8 cellular contexts compared by ENCODE assay signal in genomic region chr4:25913056-25913850, GRCh38. TPM values are rescaled to one million over a fixed set of nuclear protein-coding genes. Genes with fewer than 3 reads are reported as not detected.
DNase-seq lines count a peak whose midpoint lies in the region; ATAC-seq and TF ChIP-seq lines count a peak whose summit lies in the region.

No MANE protein-coding gene starts in this region.

- dilution Hi-C loops in IMR-90 (cut with HindIII; ENCODE audit: low sequenced_read_pairs, unreplicated experiment): no loop called here

- in situ Hi-C loops in IMR-90 (cut with MboI; ENCODE audit: low sequenced_read_pairs): no loop called here

- H2AK9ac ChIP-seq in IMR-90 (replicated peaks; ENCODE audit: low read depth, low read length, poor library complexity): peak overlapping the region; percentile 77

- H2AFZ ChIP-seq in IMR-90 (replicated peaks; ENCODE audit: low read length, poor library complexity) (peak overlapping the region; percentile 94), neuronal stem cell (ENCODE audit: low read length) (peak overlapping the region; percentile 98)

- H3K9ac ChIP-seq in IMR-90 (ENCODE audit: low read depth, low read length): peak overlapping the region; percentile 85
- H3K9ac ChIP-seq in neuronal stem cell (ENCODE audit: low read depth, low read length, poor library complexity): no peak overlapping the region

- POLR2A ChIA-PET in IMR-90 (lab: Charles Lee; ENCODE audit: unreplicated experiment): interaction anchor here (1.0 kb wide), 1 partner anchor 8 kb away, joined by 3 read pairs; no protein-coding TSS in a partner anchor

- H4K5ac ChIP-seq in IMR-90 (ENCODE audit: low read depth, low read length): peak overlapping the region; percentile 21

- peak overlapping the region; percentile 93 for H3K14ac ChIP-seq in IMR-90 (replicated peaks; ENCODE audit: low read depth, low read length)
- no peak overlapping the region for H3K14ac ChIP-seq in neuronal stem cell (ENCODE audit: low read length)

- peak overlapping the region; percentile 89 for H3K56ac ChIP-seq in IMR-90 (ENCODE audit: extremely low read depth, insufficient read depth, low read length)

- 0 out of 2 replicates have a peak overlapping the region, but pooled peaks have one; percentile 53 for H2BK20ac ChIP-seq in IMR-90 (ENCODE audit: low read depth, low read length)

- no peak overlapping the region for H2BK12ac ChIP-seq in neuronal stem cell (ENCODE audit: low read length)

- peaks cover 10 to 21% of the 10 kb centered on the region in 2 experiments; a peak in 3 of 4 replicates for H3K79me1 ChIP-seq in IMR-90 (ENCODE audit: low read depth in 1 of 2, low read length in 2 of 2)
- no peaks in the 10 kb centered on the region for H3K79me1 ChIP-seq in neuronal stem cell (ENCODE audit: low read depth, low read length)

- H3K4me2 ChIP-seq in IMR-90 (ENCODE audit: low read depth, low read length) (peak overlapping the region; percentile 64), neuronal stem cell (ENCODE audit: insufficient read depth, low read length, poor library complexity, severe bottlenecking) (peak overlapping the region; percentile 63)

- ATAC-seq in GM21526 (IDR thresholded peaks at IDR 0.05; ENCODE audit: low FRiP score, unreplicated experiment) (peak; percentile 31), IMR-90 (ENCODE audit: low read depth) (peak; percentile 51)

- H3K4me1 ChIP-seq in IMR-90 (ENCODE audit: control insufficient read depth, insufficient read depth, low read length): peaks cover 9% of the 10 kb centered on the region
- H3K4me1 ChIP-seq in neuronal stem cell (ENCODE audit: control insufficient read depth in 2 of 2, insufficient read depth in 1 of 2, low read depth in 1 of 2, low read length in 2 of 2): peaks cover 5 to 7% of the 10 kb centered on the region in 2 donors

- BruUV-seq in IMR-90 (replicated peaks; lab: Mats Ljungman, UMichigan): no TSS peak

- H4K20me1 ChIP-seq in IMR-90 (ENCODE audit: insufficient read depth, low read length): no peaks in the 10 kb centered on the region

- peak; percentile 22 for DNase-seq in Daoy (ENCODE audit: low read depth)
- peak; percentile 47 for DNase-seq in IMR-90
- DNase-seq in activated T-cell treated with anti-CD3 and anti-CD28 coated beads for 48 hours (ENCODE audit: low read depth): peak; percentile 15
- DNase-seq in fibroblast of the aortic adventitia (ENCODE audit: low read depth): no peak
- DNase-seq in neuronal stem cell (ENCODE audit: low spot score): no peak
- no peak for DNase-seq in OCI-M1 (lab: John Stamatoyannopoulos, UW)
- DNase-seq in HK-2 (ENCODE audit: unreplicated experiment): no peak

- H2BK15ac ChIP-seq in IMR-90 (ENCODE audit: low read depth, low read length): peak overlapping the region; percentile 31; the same call in 1 of the 3 replicates
- no peak overlapping the region for H2BK15ac ChIP-seq in neuronal stem cell (ENCODE audit: low read length)

- intact Hi-C loops in IMR-90 (cut with micrococcal nuclease): loop anchor here (5.0 kb wide), 2 partner anchors 51 to 96 kb away; partner anchors contain the start of gene SEL1L3

- H3K18ac ChIP-seq in IMR-90 (ENCODE audit: low read depth, low read length) (peak overlapping the region; percentile 44), neuronal stem cell (ENCODE audit: low read length) (peak overlapping the region; percentile 42)

- H2AK5ac ChIP-seq in IMR-90 (ENCODE audit: low read depth, low read length) (peak overlapping the region; percentile 66), neuronal stem cell (ENCODE audit: low read depth, low read length) (no peak overlapping the region)

- peak overlapping the region; percentile 93 for H3K23ac ChIP-seq in IMR-90 (ENCODE audit: low read depth, low read length)
- no peak overlapping the region for H3K23ac ChIP-seq in neuronal stem cell (ENCODE audit: low read depth, low read length, poor library complexity)

- H4K8ac ChIP-seq in IMR-90 (ENCODE audit: low read depth in 2 of 2, low read length in 2 of 2): peak overlapping the region; percentile 92 to 97
- no peak overlapping the region for H4K8ac ChIP-seq in neuronal stem cell (ENCODE audit: low read depth, low read length)

- TF ChIP-seq CTCF in IMR-90 (conservative IDR thresholded peaks at IDR 0.05; ENCODE audit: low read depth, low read length) (no peak), fibroblast of the aortic adventitia (IDR thresholded peaks at IDR 0.05; ENCODE audit: insufficient read depth, low read length) (no peak)

- H4K91ac ChIP-seq in IMR-90 (ENCODE audit: insufficient read depth, low read depth, low read length): peak overlapping the region; percentile 91
- H4K91ac ChIP-seq in neuronal stem cell (ENCODE audit: low read depth, low read length, poor library complexity): no peak overlapping the region

- CTCF ChIA-PET in IMR-90 (lab: Yijun Ruan, JAX): interaction anchor here (0.9 kb wide), 1 partner anchor 58 kb away, joined by 3 read pairs; no protein-coding TSS in a partner anchor

- 7% methylated on average over 2 of the region's 26 CpGs; no CpG with 5 or more reads in 1 of the 2 experiments for WGBS in IMR-90 (ENCODE audit: extremely low coverage in 2 of 2, insufficient read length in 1 of 2), 2 experiments
- no CpG with 5 or more reads among the region's 26 CpGs for WGBS in neuronal stem cell (ENCODE audit: extremely low coverage in 2 of 2, insufficient read length in 2 of 2, insufficient replicate concordance in 1 of 2), 2 donors

- peak overlapping the region; percentile 89 for H2BK120ac ChIP-seq in IMR-90 (ENCODE audit: low read depth, low read length)
- H2BK120ac ChIP-seq in neuronal stem cell (ENCODE audit: low read depth, low read length): no peak overlapping the region

- H2BK5ac ChIP-seq in IMR-90 (ENCODE audit: low read depth, low read length, poor library complexity, severe bottlenecking) (peak overlapping the region; percentile 68), neuronal stem cell (ENCODE audit: low read length) (no peak overlapping the region)

- H3K4me3 ChIP-seq in IMR-90 (ENCODE audit: insufficient read depth, low read depth, low read length): peak overlapping the region; percentile 53
- H3K4me3 ChIP-seq in fibroblast of the aortic adventitia (ENCODE audit: low read depth, low read length): peak overlapping the region; percentile 72
- peak overlapping the region; percentile 75 to 82 for H3K4me3 ChIP-seq in neuronal stem cell (ENCODE audit: low read length in 2 of 2)

- no peak for TF ChIP-seq RAD21 in IMR-90 (IDR thresholded peaks at IDR 0.05; ENCODE audit: low read length)

- H3K9me3 ChIP-seq in IMR-90 (ENCODE audit: control insufficient read depth, insufficient read depth, low read length) (no peaks in the 10 kb centered on the region), neuronal stem cell (replicated peaks in 1 of 2; ENCODE audit: control insufficient read depth in 2 of 2, insufficient read depth in 1 of 2, low read depth in 1 of 2, low read length in 2 of 2) (peaks cover 0 to 3% of the 10 kb centered on the region in 2 donors)

- no peak for TF ChIP-seq POLR2A in IMR-90 (IDR thresholded peaks at IDR 0.05; ENCODE audit: low read depth, low read length)

- peaks cover 8% of the 10 kb centered on the region; the same call in 1 of the 2 replicates for H3K9me1 ChIP-seq in IMR-90 (ENCODE audit: insufficient read depth, low read length)

- H3K27me3 ChIP-seq in IMR-90 (ENCODE audit: control insufficient read depth, insufficient read depth, low read length) (no peaks in the 10 kb centered on the region), neuronal stem cell (ENCODE audit: control insufficient read depth in 3 of 3, insufficient read depth in 3 of 3, low read depth in 1 of 3, low read length in 3 of 3) (no peaks in the 10 kb centered on the region)

- H3K4ac ChIP-seq in IMR-90 (ENCODE audit: low read depth, low read length) (peak overlapping the region; percentile 94), neuronal stem cell (ENCODE audit: low read length) (no peak overlapping the region)

- H3K36me3 ChIP-seq in IMR-90 (ENCODE audit: control insufficient read depth, insufficient read depth, low read length): no peaks in the 10 kb centered on the region
- peaks cover 0 to 2% of the 10 kb centered on the region in 2 donors for H3K36me3 ChIP-seq in neuronal stem cell (replicated peaks in 1 of 2; ENCODE audit: control insufficient read depth in 2 of 2, insufficient read depth in 2 of 2, low read length in 2 of 2)

- peak overlapping the region; percentile 78 for H3K27ac ChIP-seq in IMR-90 (ENCODE audit: insufficient read depth, low read length)
- peak overlapping the region; percentile 61 for H3K27ac ChIP-seq in neuronal stem cell (replicated peaks; ENCODE audit: low read length)

TF ChIP-seq in IMR-90, 13 proteins besides CTCF, POLR2A, EP300 and RAD21:
- peak; percentile 12 for TF ChIP-seq RCOR1 (IDR thresholded peaks at IDR 0.05; ENCODE audit: insufficient replicate concordance, low read length)
- no peak for TF ChIP-seq CHD1 (IDR thresholded peaks at IDR 0.05; ENCODE audit: low read depth, low read length)

RNA-seq across cellular contexts. Expression of gene SMIM20, which starts 0.8 kb away (rescaled TPM):
- total RNA-seq in Daoy (2014; rRNA removed; shearing (Covaris generic)): 32.5 and 43.7 TPM in 2 replicates
- 13.6 and 24.4 TPM in 2 replicates for total RNA-seq in IMR-90 (2012; rRNA removed)
- polyA plus RNA-seq in IMR-90 (2012; rRNA removed): 20.5 and 23.1 TPM in 2 replicates
- 6.7 and 13.7 TPM in 2 replicates for polyA plus RNA-seq in IMR-90 (2012; cell fraction: cytosol; rRNA removed)
- polyA plus RNA-seq in IMR-90 (2012; cell fraction: nucleus; rRNA removed; ENCODE audit: low replicate concordance): 2.5 and 9.9 TPM in 2 replicates
- 40.3 and 46.0 TPM in 2 replicates for total RNA-seq in fibroblast of the aortic adventitia (ENCODE audit: low replicate concordance)
- polyA plus RNA-seq in neuronal stem cell (2013, experiment 1 of 2): 56.0 TPM
- 57.7 TPM for polyA plus RNA-seq in neuronal stem cell (2013, experiment 2 of 2)

RNA-seq across cellular contexts. Expression of gene SEL1L3, which starts 50.5 kb away (rescaled TPM):
- total RNA-seq in Daoy (2014; rRNA removed; shearing (Covaris generic)): 19.7 and 20.2 TPM in 2 replicates
- total RNA-seq in IMR-90 (2012; rRNA removed) (31.7 and 43.7 TPM in 2 replicates), fibroblast of the aortic adventitia (ENCODE audit: low replicate concordance) (13.7 and 83.5 TPM in 2 replicates)
- polyA plus RNA-seq in IMR-90 (2012; rRNA removed): 13.1 and 16.4 TPM in 2 replicates
- 5.4 and 6.4 TPM in 2 replicates for polyA plus RNA-seq in IMR-90 (2012; cell fraction: cytosol; rRNA removed)
- 5.6 and 13.5 TPM in 2 replicates for polyA plus RNA-seq in IMR-90 (2012; cell fraction: nucleus; rRNA removed; ENCODE audit: low replicate concordance)
- 37.6 TPM for polyA plus RNA-seq in neuronal stem cell (2013, experiment 1 of 2)
- polyA plus RNA-seq in neuronal stem cell (2013, experiment 2 of 2): 34.7 TPM

Comparison
In these comparisons a context has a peak if more than half of its experiments do, and no peak if none do; other contexts are left out.
1. DNase-seq: peak in Daoy (single experiment), IMR-90 (single experiment) and activated T-cell treated with anti-CD3 and anti-CD28 coated beads for 48 hours (single experiment); none in fibroblast of the aortic adventitia (single experiment), neuronal stem cell (single experiment), OCI-M1 (single experiment) and HK-2 (single experiment).
2. Peak in every context shown above with its lines, with median percentiles within 50 percentile points of each other: H3K4me3 ChIP-seq.